Comparison of ENCODE assay signal across 29 cellular contexts in the genomic region with DNA sequence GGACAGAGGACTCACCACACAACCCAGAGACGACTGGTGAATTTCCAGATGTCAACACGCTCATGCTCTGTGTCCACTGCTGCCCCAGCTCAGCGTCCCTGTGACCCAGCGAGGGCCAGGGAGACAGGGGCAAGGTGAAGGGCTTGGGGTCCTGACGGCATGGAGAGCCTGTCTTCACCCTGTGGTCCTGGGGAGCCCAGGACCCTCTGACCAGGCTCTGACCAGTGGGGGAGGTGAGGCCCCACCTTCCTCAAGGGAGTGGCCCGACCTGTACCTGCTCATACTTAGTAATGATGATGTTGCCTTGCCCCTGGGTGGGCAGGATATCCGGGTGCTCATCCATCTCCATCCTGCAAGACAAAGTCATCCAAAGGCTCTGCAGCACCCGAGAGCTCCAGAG. TPM values are rescaled to one million over a fixed set of nuclear protein-coding genes. Genes with fewer than 3 reads are reported as not detected.
"Had no signal": no experiment of that assay in that cellular context is flagged by ENCODE, and none has a peak within 500 bp of the region (broad histone marks: within the 10 kb centered on the region; RNA-seq: fewer than 3 reads in every experiment).

No MANE protein-coding gene starts in this region.

- H3K27ac ChIP-seq: breast epithelium, SJSA1 had no signal

- H3K9me3 Mint-ChIP-seq: activated T-cell treated with anti-CD3 and anti-CD28 coated beads, Interleukin-2, amount 50 U/mL, for 24 hours; T-helper 1 cell treated with Interleukin-12 subunit alpha and Interleukin-12 subunit beta and Interleukin-4 antibody, amounts not matched to agents 30 μg/mL and 1 μg/mL, for 36 hours; WTC11 had no signal

- H3K27me3 Mint-ChIP-seq: activated T-cell treated with anti-CD3 and anti-CD28 coated beads, Interleukin-2, amount 50 U/mL, for 24 hours had no signal

- H3K27me3 ChIP-seq: breast epithelium, SJSA1 had no signal

- H3K4me3 ChIP-seq: breast epithelium, SJSA1 had no signal

- ATAC-seq: activated CD8-positive, alpha-beta T cell treated with anti-CD3 and anti-CD28 coated beads, Interleukin-2, amount 10 ng/mL, durations not matched to agents 7 days and 5 days; Panc1; SK-N-SH treated with all-trans-retinoic acid at 6 μM for 48 hours; WTC11 had no signal

- H3K36me3 Mint-ChIP-seq: WTC11 had no signal

- H3K36me3 ChIP-seq: breast epithelium, SJSA1 had no signal

- DNase-seq: activated CD4-positive, alpha-beta T cell treated with anti-CD3 and anti-CD28 coated beads for 48 hours; activated CD4-positive, alpha-beta T cell treated with anti-CD3 and anti-CD28 coated beads, Interleukin-2, amount 50 U/mL, for 4 hours; activated CD4-positive, CD25-positive, alpha-beta regulatory T cell treated with anti-CD3 and anti-CD28 coated beads, Interleukin-2, amount 50 U/mL, for 72 hours; activated CD8-positive, alpha-beta memory T cell treated with anti-CD3 and anti-CD28 coated beads, Interleukin-2, amount 50 U/mL, for 48 hours; activated CD8-positive, alpha-beta T cell treated with anti-CD3 and anti-CD28 coated beads, Interleukin-2, amount 10 ng/mL, durations not matched to agents 7 days and 5 days; activated gamma-delta T cell treated with Interleukin-2 at 50 U/mL for 16 hours; activated naive CD4-positive, alpha-beta T cell treated with anti-CD3 and anti-CD28 coated beads, Interleukin-2, amount 50 U/mL, for 16 hours; activated T-cell treated with anti-CD3 and anti-CD28 coated beads, Interleukin-2, amount 50 U/mL, for 24 hours; aorta; IMR-90; Kasumi-1; KBM-7; NCI-H1105 treated with DMSO at 0.1 percent for 48 hours; NCI-H1436 treated with DMSO at 0.1 percent for 48 hours; NCI-H187; NCI-H2081; NCI-H510A treated with DMSO at 0.1 percent for 48 hours; NCI-H69; NK-92 treated with Interleukin-12 subunit alpha and Interleukin-12 subunit beta, amount 100 ng/mL, for 24 hours; OCI-M1; RPMI8226; SHP77; SW 1271 had no signal

- H3K4me1 ChIP-seq: breast epithelium, SJSA1 had no signal

- H3K4me3 Mint-ChIP-seq: activated CD8-positive, alpha-beta T cell treated with anti-CD3 and anti-CD28 coated beads, Interleukin-2, amount 10 ng/mL, durations not matched to agents 7 days and 5 days; activated T-cell treated with anti-CD3 and anti-CD28 coated beads, Interleukin-2, amount 50 U/mL, for 24 hours; T-helper 1 cell treated with Interleukin-12 subunit alpha and Interleukin-12 subunit beta and Interleukin-4 antibody, amounts not matched to agents 30 μg/mL and 1 μg/mL, for 36 hours; WTC11 had no signal

- H3K27ac Mint-ChIP-seq: activated CD8-positive, alpha-beta T cell treated with anti-CD3 and anti-CD28 coated beads, Interleukin-2, amount 10 ng/mL, durations not matched to agents 7 days and 5 days; activated T-cell treated with anti-CD3 and anti-CD28 coated beads, Interleukin-2, amount 50 U/mL, for 24 hours; T-helper 1 cell treated with Interleukin-12 subunit alpha and Interleukin-12 subunit beta and Interleukin-4 antibody, amounts not matched to agents 30 μg/mL and 1 μg/mL, for 36 hours; WTC11 had no signal

- H3K9me3 ChIP-seq: breast epithelium, SJSA1 had no signal

RNA-seq across cellular contexts. Expression of a gene that starts 39.8 kb away (rescaled TPM):
- total RNA-seq: activated CD8-positive, alpha-beta T cell treated with anti-CD3 and anti-CD28 coated beads, Interleukin-2, amount 10 ng/mL, durations not matched to agents 7 days and 5 days; aorta; IMR-90; SJSA1; WTC11 had no signal
- polyA plus RNA-seq: aorta, IMR-90 had no signal
